12 cellular contexts compared by ENCODE assay signal in genomic region chr2:174350018-174350417, GRCh38. TPM values are rescaled to one million over a fixed set of nuclear protein-coding genes. Genes with fewer than 3 reads are reported as not detected.
DNase-seq lines count a peak whose midpoint lies in the region; ATAC-seq, FAIRE-seq and TF ChIP-seq lines count a peak whose summit lies in the region.
"Had no signal": no experiment of that assay in that cellular context is flagged by ENCODE, and none has a peak within 500 bp of the region (broad histone marks: within the 10 kb centered on the region; RNA-seq: fewer than 3 reads in every experiment).

No MANE protein-coding gene starts in this region.

- no peaks in the 10 kb centered on the region for H4K20me1 ChIP-seq in mammary epithelial cell (ENCODE audit: insufficient read depth, low read length)

- 100% methylated on average over 2 of the region's 2 CpGs for WGBS in mammary epithelial cell (ENCODE audit: low coverage, missing lambda C conversion rate)
- 86 to 88% methylated on average over 2 of the region's 2 CpGs for WGBS in pancreas, 2 donors

- no peak overlapping the region for H3K9ac ChIP-seq in mammary epithelial cell (ENCODE audit: insufficient read depth, low read length)

- no peaks in the 10 kb centered on the region for H3K27me3 ChIP-seq in mammary epithelial cell (ENCODE audit: insufficient read depth, low read length)
- H3K27me3 ChIP-seq in pancreas, result no peaks in the 10 kb centered on the region
- H3K27me3 ChIP-seq: body of pancreas had no signal

- H3K4me1 ChIP-seq in mammary epithelial cell (ENCODE audit: insufficient read depth, low read length) (no peaks in the 10 kb centered on the region), pancreas (no peaks in the 10 kb centered on the region)
- H3K4me1 ChIP-seq: body of pancreas had no signal

- H3K9me3 ChIP-seq in mammary epithelial cell (replicated peaks; ENCODE audit: insufficient read depth, low read length) (no peaks in the 10 kb centered on the region), pancreas (no peaks in the 10 kb centered on the region)
- H3K9me3 ChIP-seq: body of pancreas had no signal

- no peak overlapping the region for H3K4me2 ChIP-seq in mammary epithelial cell (ENCODE audit: insufficient read depth, low read depth, low read length)

- H3K4me3 ChIP-seq in mammary epithelial cell (replicated peaks in 1 of 3; ENCODE audit: insufficient read depth in 1 of 3, low read depth in 2 of 3, low read length in 3 of 3), result no peak overlapping the region
- no peak overlapping the region for H3K4me3 ChIP-seq in pancreas
- H3K4me3 ChIP-seq: body of pancreas had no signal

- FAIRE-seq in pancreas (lab: Jason Lieb, UNC), result peak; percentile 64
- FAIRE-seq in urothelium cell line (lab: Jason Lieb, UNC), result no peak

- no peaks in the 10 kb centered on the region for H3K79me2 ChIP-seq in mammary epithelial cell (ENCODE audit: insufficient read depth, low read length)

- DNase-seq in NCI-H524 (lab: John Stamatoyannopoulos, UW), result peak; percentile 16 to 31
- DNase-seq in NCI-H524 treated with DMSO at 0.1 percent for 48 hours (lab: John Stamatoyannopoulos, UW), result no peak
- DNase-seq in NAMALWA (ENCODE audit: low spot score), result peak; percentile 62
- no peak for DNase-seq in mammary epithelial cell
- no peak for DNase-seq in pancreas
- no peak for DNase-seq in urothelium cell line (ENCODE audit: low spot score)
- DNase-seq: body of pancreas; kidney; stimulated activated CD4-positive, alpha-beta T cell treated with anti-CD3 and anti-CD28 coated beads, Interleukin-4, amount 100 ng/mL, for 1 hour had no signal

- intact Hi-C loops in mammary epithelial cell (cut with micrococcal nuclease), result no loop called here
- intact Hi-C loops in pancreas (cut with DNase I), result no loop called here

- in situ Hi-C loops in mammary epithelial cell (cut with MboI; ENCODE audit: low sequenced_read_pairs in 2 of 2), result no loop called here

- H3K36me3 ChIP-seq in mammary epithelial cell (ENCODE audit: insufficient read depth, low read length) (peaks cover 4% of the 10 kb centered on the region), pancreas (peaks cover 0 to 21% (median 0%) of the 10 kb centered on the region in 3 donors)

- CTCF ChIA-PET in mammary epithelial cell (lab: Charles Lee; ENCODE audit: low non-redundant PET), result interaction anchor here (0.6 to 0.9 kb wide), 5 partner anchors 199 to 1111 kb away, joined by 3 to 7 read pairs (median 6); no protein-coding TSS in a partner anchor

- BruUV-seq in mammary epithelial cell (replicated peaks; lab: Mats Ljungman, UMichigan), result no TSS peak

- ATAC-seq in pancreas, result no peak
- no peak for ATAC-seq in GM19351 (IDR thresholded peaks at IDR 0.05; ENCODE audit: unreplicated experiment)
- ATAC-seq in GM21526 (IDR thresholded peaks at IDR 0.05; ENCODE audit: low FRiP score, unreplicated experiment), result no peak
- ATAC-seq: body of pancreas had no signal

- H2AFZ ChIP-seq in mammary epithelial cell (ENCODE audit: low read depth, low read length), result no peak overlapping the region

- dilution Hi-C loops in mammary epithelial cell (cut with HindIII; ENCODE audit: low sequenced_read_pairs), result no loop called here

- TF ChIP-seq CTCF in mammary epithelial cell (conservative IDR thresholded peaks at IDR 0.05 in 1 of 2, IDR thresholded peaks at IDR 0.05 in 1 of 2; ENCODE audit: extremely low read depth in 1 of 2, insufficient read depth in 1 of 2, low read depth in 1 of 2, low read length in 2 of 2) (peak; percentile 16 to 47), pancreas (IDR thresholded peaks at IDR 0.05) (peak in 1 of 4 donors; percentile 10)

- H3K27ac ChIP-seq in mammary epithelial cell (ENCODE audit: insufficient read depth, low read depth, low read length), result no peak overlapping the region
- no peak overlapping the region for H3K27ac ChIP-seq in pancreas
- H3K27ac ChIP-seq: body of pancreas had no signal

RNA-seq across cellular contexts. Expression of gene SP9, which starts 15.3 kb away (rescaled TPM):
- total RNA-seq in mammary epithelial cell, result under 1 TPM in 1 of 2 donors, not detected in 1; under 0.01 TPM
- polyA plus RNA-seq in mammary epithelial cell, result not detected
- not detected for polyA minus RNA-seq in mammary epithelial cell
- total RNA-seq in pancreas, result not detected
- under 1 TPM in 1 of 2 donors, not detected in 1; 0.02 TPM for polyA plus RNA-seq in pancreas
- total RNA-seq: body of pancreas; CD4-positive, CD25-positive, alpha-beta regulatory T cell; kidney had no signal
- polyA plus RNA-seq: CD4-positive, CD25-positive, alpha-beta regulatory T cell had no signal

RNA-seq across cellular contexts. Expression of gene SCRN3, which starts 45.5 kb away (rescaled TPM):
- total RNA-seq in mammary epithelial cell, result 10 to 100 TPM; 19.1 to 23.3 TPM
- polyA plus RNA-seq in mammary epithelial cell, result 8.5 TPM
- 7.2 TPM for polyA minus RNA-seq in mammary epithelial cell
- 10 to 100 TPM in 4 of 6 donors, 1 to 10 TPM in 2; 8.2 to 14.8 (median 10.4) TPM for total RNA-seq in pancreas
- 1 to 10 TPM; 9.5 to 9.7 TPM for polyA plus RNA-seq in pancreas

Comparison
In these comparisons a context has a peak if more than half of its experiments do, and no peak if none do; other contexts are left out.
1. DNase-seq: peak in NCI-H524 (2 of 2) and NAMALWA (single experiment); none in NCI-H524 treated with DMSO at 0.1 percent for 48 hours (single experiment), mammary epithelial cell (single experiment), pancreas (0 of 6) and urothelium cell line (single experiment).